ENCODE assay signal across 17 cellular contexts in the genomic region with DNA sequence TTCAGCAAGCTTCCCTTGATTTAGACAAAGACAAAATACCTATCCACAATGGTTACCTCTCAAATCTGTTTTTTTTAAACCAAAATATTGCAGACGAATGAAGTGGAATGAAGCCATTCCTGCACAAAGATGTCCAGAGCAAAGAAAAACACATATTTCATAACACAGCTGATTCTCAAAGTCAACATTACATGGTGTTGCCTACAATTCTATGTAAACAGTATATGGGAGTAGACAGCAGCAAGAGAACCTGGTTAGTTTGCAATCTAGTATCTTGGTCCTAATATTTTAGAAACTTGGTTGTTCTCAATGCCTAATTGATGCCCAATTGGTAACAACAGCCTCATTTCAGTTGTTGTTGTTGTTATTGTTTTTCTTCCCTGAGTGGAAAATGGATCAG.
DNase-seq lines count a peak whose midpoint lies in the region; ATAC-seq and TF ChIP-seq lines count a peak whose summit lies in the region.
"Had no signal": no experiment of that assay in that cellular context is flagged by ENCODE, and none has a peak within 500 bp of the region (broad histone marks: within the 10 kb centered on the region; RNA-seq: fewer than 3 reads in every experiment).

No MANE protein-coding gene starts in this region.

- ATAC-seq in IMR-90 (ENCODE audit: low read depth) (peak; percentile 57), HG02798 (IDR thresholded peaks at IDR 0.05; ENCODE audit: poor library complexity, unreplicated experiment) (no peak)
- ATAC-seq: GM12878 had no signal

- peak overlapping the region; percentile 38; the same call in 1 of the 2 replicates for H3K14ac ChIP-seq in IMR-90 (replicated peaks; ENCODE audit: low read depth, low read length)

- no peaks in the 10 kb centered on the region for H3K9me1 ChIP-seq in IMR-90 (ENCODE audit: insufficient read depth, low read length)

- peak overlapping the region; percentile 96; the same call in 1 of the 2 replicates for H4K5ac ChIP-seq in IMR-90 (ENCODE audit: low read depth, low read length)

- intact Hi-C loops in IMR-90 (cut with micrococcal nuclease) (no loop called here), esophagus squamous epithelium (cut with DNase I) (no loop called here), sigmoid colon (cut with DNase I) (no loop called here)

- no peak overlapping the region for H2AK5ac ChIP-seq in IMR-90 (ENCODE audit: low read depth, low read length)

- H3K4ac ChIP-seq in IMR-90 (ENCODE audit: low read depth, low read length), result peak overlapping the region; percentile 56; the same call in 1 of the 2 replicates

- H3K27me3 ChIP-seq in IMR-90 (ENCODE audit: control insufficient read depth, insufficient read depth, low read length), result no peaks in the 10 kb centered on the region
- H3K27me3 ChIP-seq in adipocyte (replicated peaks; ENCODE audit: control insufficient read depth, insufficient read depth, low read length), result no peaks in the 10 kb centered on the region
- H3K27me3 ChIP-seq in esophagus squamous epithelium, result no peaks in the 10 kb centered on the region
- H3K27me3 ChIP-seq in sigmoid colon, result no peaks in the 10 kb centered on the region

- H3K4me2 ChIP-seq in IMR-90 (ENCODE audit: low read depth, low read length), result peak overlapping the region; percentile 10; the same call in 1 of the 2 replicates

- H2BK20ac ChIP-seq in IMR-90 (ENCODE audit: low read depth, low read length), result peak overlapping the region; percentile 83; the same call in 1 of the 2 replicates

- dilution Hi-C loops in IMR-90 (cut with HindIII; ENCODE audit: low sequenced_read_pairs, unreplicated experiment), result no loop called here

- H3K36me3 ChIP-seq in IMR-90 (ENCODE audit: control insufficient read depth, insufficient read depth, low read length) (no peaks in the 10 kb centered on the region), adipocyte (ENCODE audit: control insufficient read depth, insufficient read depth, low read length, severe bottlenecking) (no peaks in the 10 kb centered on the region), esophagus squamous epithelium (no peaks in the 10 kb centered on the region), sigmoid colon (no peaks in the 10 kb centered on the region)
- H3K36me3 ChIP-seq: HAP-1 had no signal

- TF ChIP-seq CTCF in IMR-90 (conservative IDR thresholded peaks at IDR 0.05; ENCODE audit: low read depth, low read length) (no peak), choroid plexus epithelial cell (conservative IDR thresholded peaks at IDR 0.05; ENCODE audit: low read depth, low read length) (no peak), esophagus squamous epithelium (IDR thresholded peaks at IDR 0.05) (no peak), sigmoid colon (IDR thresholded peaks at IDR 0.05) (no peak)

- WGBS in IMR-90 (ENCODE audit: extremely low coverage in 2 of 2, insufficient read length in 1 of 2), 2 experiments, result no CpG with 5 or more reads among the region's 1 CpG
- 36 to 52% methylated on average over 1 of the region's 1 CpG for WGBS in esophagus squamous epithelium, 2 donors
- 77 to 84% methylated on average over 1 of the region's 1 CpG for WGBS in sigmoid colon, 2 donors

- peak overlapping the region; percentile 99; the same call in 1 of the 2 replicates for H3K18ac ChIP-seq in IMR-90 (ENCODE audit: low read depth, low read length)

- TF ChIP-seq EP300 in sigmoid colon (IDR thresholded peaks at IDR 0.05), result no peak

- CTCF ChIA-PET in IMR-90 (lab: Yijun Ruan, JAX), result no interaction called here

- no peaks in the 10 kb centered on the region for H3K79me1 ChIP-seq in IMR-90 (ENCODE audit: low read depth in 1 of 2, low read length in 2 of 2)

- in situ Hi-C loops in IMR-90 (cut with MboI; ENCODE audit: low sequenced_read_pairs), result no loop called here

- peak overlapping the region; percentile 58; the same call in 1 of the 2 replicates for H4K91ac ChIP-seq in IMR-90 (ENCODE audit: insufficient read depth, low read depth, low read length)

- no peak overlapping the region for H3K27ac ChIP-seq in IMR-90 (ENCODE audit: insufficient read depth, low read length)
- H3K27ac ChIP-seq in esophagus squamous epithelium, result no peak overlapping the region
- no peak overlapping the region for H3K27ac ChIP-seq in sigmoid colon

- H3K56ac ChIP-seq in IMR-90 (ENCODE audit: extremely low read depth, insufficient read depth, low read length), result no peak overlapping the region

- peak overlapping the region in 1 of 2 experiments; percentile 67; a peak in 2 of 4 replicates for H4K8ac ChIP-seq in IMR-90 (ENCODE audit: low read depth in 2 of 2, low read length in 2 of 2)

- DNase-seq in IMR-90 (no peak), adipocyte (ENCODE audit: low read depth) (peak; percentile 24), choroid plexus epithelial cell (ENCODE audit: low read depth) (peak; percentile 14), esophagus squamous epithelium (lab: John Stamatoyannopoulos, UW) (no peak), sigmoid colon (no peak)
- DNase-seq: C1 segment of cervical spinal cord; Calu3; CD4-positive, alpha-beta memory T cell; COR-L47; DMS79; EL; GDM1; GOT3; HFFc6 had no signal

- no peak overlapping the region for H2AFZ ChIP-seq in IMR-90 (replicated peaks; ENCODE audit: low read length, poor library complexity)

- H2BK120ac ChIP-seq in IMR-90 (ENCODE audit: low read depth, low read length), result peak overlapping the region; percentile 79

- no peak overlapping the region for H2AK9ac ChIP-seq in IMR-90 (replicated peaks; ENCODE audit: low read depth, low read length, poor library complexity)

- H3K9ac ChIP-seq in IMR-90 (ENCODE audit: low read depth, low read length) (no peak overlapping the region), adipocyte (ENCODE audit: low read length) (no peak overlapping the region)

- peak overlapping the region; percentile 59; the same call in 1 of the 3 replicates for H2BK15ac ChIP-seq in IMR-90 (ENCODE audit: low read depth, low read length)

- no TSS peak for BruUV-seq in IMR-90 (replicated peaks; lab: Mats Ljungman, UMichigan)

- peak overlapping the region; percentile 63 for H2BK5ac ChIP-seq in IMR-90 (ENCODE audit: low read depth, low read length, poor library complexity, severe bottlenecking)

- TF ChIP-seq POLR2A in IMR-90 (IDR thresholded peaks at IDR 0.05; ENCODE audit: low read depth, low read length), result no peak
- no peak for TF ChIP-seq POLR2A in esophagus squamous epithelium (IDR thresholded peaks at IDR 0.05)
- no peak for TF ChIP-seq POLR2A in sigmoid colon (IDR thresholded peaks at IDR 0.05)

- TF ChIP-seq RAD21 in IMR-90 (IDR thresholded peaks at IDR 0.05; ENCODE audit: low read length), result no peak

- no peak overlapping the region for H3K23ac ChIP-seq in IMR-90 (ENCODE audit: low read depth, low read length)

- POLR2A ChIA-PET in IMR-90 (lab: Charles Lee; ENCODE audit: unreplicated experiment), result no interaction called here

- H4K20me1 ChIP-seq in IMR-90 (ENCODE audit: insufficient read depth, low read length), result no peaks in the 10 kb centered on the region

- H3K4me1 ChIP-seq in IMR-90 (ENCODE audit: control insufficient read depth, insufficient read depth, low read length), result peaks cover 2% of the 10 kb centered on the region; the same call in 1 of the 2 replicates
- no peaks in the 10 kb centered on the region for H3K4me1 ChIP-seq in adipocyte (ENCODE audit: control insufficient read depth, insufficient read depth, low read length)
- no peaks in the 10 kb centered on the region for H3K4me1 ChIP-seq in esophagus squamous epithelium
- H3K4me1 ChIP-seq in sigmoid colon, result no peaks in the 10 kb centered on the region
- H3K4me1 ChIP-seq: HAP-1 had no signal

- H3K9me3 ChIP-seq in IMR-90 (ENCODE audit: control insufficient read depth, insufficient read depth, low read length), result peaks cover 7% of the 10 kb centered on the region
- H3K9me3 ChIP-seq in adipocyte (ENCODE audit: control insufficient read depth, low read length), result no peaks in the 10 kb centered on the region
- H3K9me3 ChIP-seq in esophagus squamous epithelium, result no peaks in the 10 kb centered on the region
- peaks cover 0 to 3% (median 0%) of the 10 kb centered on the region in 4 donors for H3K9me3 ChIP-seq in sigmoid colon
- H3K9me3 ChIP-seq: HAP-1 had no signal

- H3K4me3 ChIP-seq in IMR-90 (ENCODE audit: insufficient read depth, low read depth, low read length), result no peak overlapping the region
- no peak overlapping the region for H3K4me3 ChIP-seq in adipocyte (ENCODE audit: low read length)
- H3K4me3 ChIP-seq in choroid plexus epithelial cell (ENCODE audit: low read depth, low read length), result no peak overlapping the region
- H3K4me3 ChIP-seq in esophagus squamous epithelium, result no peak overlapping the region
- H3K4me3 ChIP-seq in sigmoid colon, result no peak overlapping the region
- H3K4me3 ChIP-seq: GM12878, HAP-1 had no signal

TF ChIP-seq in IMR-90, 13 proteins besides CTCF, POLR2A, EP300 and RAD21:
- TF ChIP-seq FOS (IDR thresholded peaks at IDR 0.05; ENCODE audit: low read depth, low read length) (no peak), ELK1 (IDR thresholded peaks at IDR 0.05; ENCODE audit: borderline replicate concordance, low read depth, low read length) (no peak), RCOR1 (IDR thresholded peaks at IDR 0.05; ENCODE audit: insufficient replicate concordance, low read length) (no peak), MAFK (IDR thresholded peaks at IDR 0.05; ENCODE audit: low read depth, low read length) (no peak), USF2 (IDR thresholded peaks at IDR 0.05; ENCODE audit: low read depth, low read length) (no peak)

Comparison
In these comparisons a context has a peak if more than half of its experiments do, and no peak if none do; other contexts are left out.
1. DNase-seq: peak in adipocyte (single experiment) and choroid plexus epithelial cell (single experiment); none in IMR-90 (single experiment), esophagus squamous epithelium (single experiment) and sigmoid colon (single experiment).